18 cellular contexts compared by ENCODE assay signal in the genomic region with DNA sequence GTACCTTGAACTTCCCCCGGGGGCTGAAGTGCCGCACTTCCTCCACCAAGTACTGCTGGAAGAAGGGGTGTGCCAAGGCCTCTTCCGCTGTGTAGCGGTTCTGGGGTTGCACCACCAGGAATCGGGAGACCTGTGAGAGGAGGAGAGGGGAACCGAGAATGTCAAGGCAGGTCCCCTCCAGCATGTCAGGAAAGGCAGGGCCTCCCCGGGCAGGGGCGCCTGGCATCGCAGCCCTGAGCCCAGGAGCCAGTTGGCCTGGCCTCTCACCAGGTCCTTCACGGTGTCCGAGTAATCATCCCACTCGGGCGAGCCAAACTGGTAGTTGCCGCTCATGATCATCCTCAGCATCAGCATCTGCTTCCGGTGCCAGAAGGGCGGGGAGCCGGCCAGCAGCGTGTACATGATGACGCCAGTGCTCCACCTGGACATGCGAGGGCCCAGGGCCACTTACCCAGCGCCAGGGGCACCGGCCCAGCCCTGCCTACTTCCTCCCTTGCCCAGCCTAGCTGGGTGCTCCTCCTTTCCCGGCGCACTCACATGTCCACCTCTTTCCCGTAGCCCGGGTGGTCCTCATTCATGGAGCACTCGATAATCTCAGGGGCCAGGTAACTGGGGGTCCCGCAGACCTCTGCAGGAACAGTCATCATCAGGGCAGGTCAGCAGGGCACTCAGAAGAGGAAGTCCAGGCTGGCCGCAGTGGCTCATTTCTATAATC.
"Had no signal": no experiment of that assay in that cellular context is flagged by ENCODE, and none has a peak within 500 bp of the region (broad histone marks: within the 10 kb centered on the region; RNA-seq: fewer than 3 reads in every experiment).

No MANE protein-coding gene starts in this region.

- ATAC-seq: activated CD4-positive, CD25-positive, alpha-beta regulatory T cell treated with anti-CD3 and anti-CD28 coated beads, Interleukin-2, amount 50 U/mL, for 24 hours; activated T-helper 17 cell treated with anti-CD3 and anti-CD28 coated beads, Interleukin-2, amount 50 U/mL, for 72 hours had no signal

- H3K27me3 Mint-ChIP-seq: activated T-helper 17 cell treated with anti-CD3 and anti-CD28 coated beads, Interleukin-2, amount 50 U/mL, for 72 hours had no signal

- H3K27ac ChIP-seq: adrenal gland, cardiac muscle cell had no signal

- H3K27me3 ChIP-seq: adrenal gland, cardiac muscle cell had no signal

- H3K9me3 ChIP-seq: adrenal gland had no signal

- H3K9me3 Mint-ChIP-seq: activated T-helper 17 cell treated with anti-CD3 and anti-CD28 coated beads, Interleukin-2, amount 50 U/mL, for 72 hours; immature natural killer cell; neural crest cell; T-helper 2 cell treated with Interferon-gamma antibody and Interleukin-4, amounts not matched to agents 5 μg/mL and 100 μg/mL, for 36 hours had no signal

- DNase-seq: activated CD4-positive, alpha-beta T cell treated with anti-CD3 and anti-CD28 coated beads, Interleukin-2, amount 50 U/mL, for 1 hour; activated CD8-positive, alpha-beta memory T cell treated with anti-CD3 and anti-CD28 coated beads for 24 hours; activated naive CD4-positive, alpha-beta T cell treated with Interleukin-2 at 50 U/mL for 16 hours; cortex of kidney; effector memory CD4-positive, alpha-beta T cell; foreskin melanocyte; immature natural killer cell; midbrain; stimulated activated CD4-positive, alpha-beta T cell treated with anti-CD3 and anti-CD28 coated beads, Interleukin-15, amount 100 ng/mL, for 24 hours; stimulated activated CD4-positive, alpha-beta T cell treated with anti-CD3 and anti-CD28 coated beads, Interleukin-4, amount 100 ng/mL, for 1 hour; stimulated activated naive CD4-positive, alpha-beta T cell treated with Interleukin-2 at 50 U/mL for 16 hours; SW 1271 had no signal

- H3K4me3 ChIP-seq: adrenal gland, cardiac muscle cell had no signal

- H3K4me3 Mint-ChIP-seq: activated T-helper 17 cell treated with anti-CD3 and anti-CD28 coated beads, Interleukin-2, amount 50 U/mL, for 72 hours; immature natural killer cell; neural crest cell; T-helper 2 cell treated with Interferon-gamma antibody and Interleukin-4, amounts not matched to agents 5 μg/mL and 100 μg/mL, for 36 hours had no signal

- H3K4me1 Mint-ChIP-seq: activated T-helper 17 cell treated with anti-CD3 and anti-CD28 coated beads, Interleukin-2, amount 50 U/mL, for 72 hours; immature natural killer cell; neural crest cell had no signal

- H3K36me3 ChIP-seq: cardiac muscle cell had no signal

- H3K36me3 Mint-ChIP-seq: immature natural killer cell had no signal

- H3K27ac Mint-ChIP-seq: activated T-helper 17 cell treated with anti-CD3 and anti-CD28 coated beads, Interleukin-2, amount 50 U/mL, for 72 hours; immature natural killer cell; T-helper 2 cell treated with Interferon-gamma antibody and Interleukin-4, amounts not matched to agents 5 μg/mL and 100 μg/mL, for 36 hours had no signal
